Comparison of ENCODE assay signal across 7 cellular contexts in the genomic region with DNA sequence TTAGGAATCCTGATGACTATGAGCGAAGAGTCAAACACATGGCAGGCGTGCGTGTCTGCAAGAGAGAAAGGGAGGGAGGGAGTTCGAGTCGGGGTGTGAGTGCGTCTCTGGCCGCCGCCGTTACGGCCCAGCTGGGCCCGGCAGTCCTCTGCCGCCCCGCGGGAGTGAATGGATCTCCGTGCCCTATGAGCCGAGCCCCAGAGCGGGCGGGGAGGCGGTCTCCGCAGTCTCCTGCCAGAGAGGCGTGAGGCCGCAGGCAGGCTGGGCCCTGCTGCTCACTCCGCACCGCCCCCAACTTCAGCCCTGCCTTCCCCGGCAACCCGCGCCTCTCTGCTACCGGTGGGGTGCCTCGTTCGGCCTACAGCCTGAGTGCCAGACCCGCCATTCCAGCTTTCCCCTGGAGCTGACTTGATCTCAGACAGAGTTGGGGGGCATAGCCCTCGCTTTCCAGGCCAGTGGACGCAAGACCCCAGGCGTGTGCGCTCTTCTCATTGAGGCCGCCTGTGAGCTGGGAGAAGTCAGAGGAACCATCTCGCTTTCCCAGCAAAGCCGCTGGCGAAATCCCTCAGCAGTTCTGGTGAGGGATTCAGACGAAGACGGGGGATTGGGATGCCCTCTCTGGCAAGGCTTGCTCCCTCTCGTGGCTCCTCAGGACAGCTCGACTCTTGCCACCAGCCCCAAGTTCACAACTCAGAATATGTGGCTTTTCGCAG. TPM values are rescaled to one million over a fixed set of nuclear protein-coding genes. Genes with fewer than 3 reads are reported as not detected.
DNase-seq lines count a peak whose midpoint lies in the region; ATAC-seq and TF ChIP-seq lines count a peak whose summit lies in the region.

No MANE protein-coding gene starts in this region.

- no peaks in the 10 kb centered on the region for H3K36me3 ChIP-seq in endodermal cell (ENCODE audit: control insufficient read depth, insufficient read depth, low read length)
- no peaks in the 10 kb centered on the region for H3K36me3 ChIP-seq in lung (ENCODE audit: control insufficient read depth in 2 of 2, insufficient read depth in 2 of 2, low read length in 2 of 2)
- H3K36me3 ChIP-seq in stomach: no peaks in the 10 kb centered on the region

- peak; percentile 38 for DNase-seq in GM13977 (ENCODE audit: low spot score)
- DNase-seq in RPMI8226: peak; percentile 11
- DNase-seq in endodermal cell: peak; percentile 87
- DNase-seq in lung (ENCODE audit: low spot score): peak; percentile 39
- peak; percentile 59 for DNase-seq in stomach
- DNase-seq in amniotic stem cell (lab: John Stamatoyannopoulos, UW): no peak

- no peak for TF ChIP-seq EP300 in stomach (IDR thresholded peaks at IDR 0.05)

- peak overlapping the region; percentile 72 for H3K4me3 Mint-ChIP-seq in endodermal cell

- H3K36me3 Mint-ChIP-seq in endodermal cell (ENCODE audit: low read depth): no peaks in the 10 kb centered on the region

- H3K4me3 ChIP-seq in endodermal cell (ENCODE audit: low read length) (peak overlapping the region; percentile 76), lung (no peak overlapping the region), stomach (peak overlapping the region; percentile 50 to 66 (median 56))

- H3K9ac ChIP-seq in endodermal cell (ENCODE audit: extremely low read depth, low read length, poor library complexity, severe bottlenecking): no peak overlapping the region

- peaks cover 22% of the 10 kb centered on the region for H3K9me3 Mint-ChIP-seq in endodermal cell

- intact Hi-C loops in stomach (cut with DNase I; ENCODE audit: low total_unique reads): no loop called here

- peak overlapping the region; percentile 78 for H3K27ac Mint-ChIP-seq in endodermal cell

- TF ChIP-seq CTCF in GM13977 (IDR thresholded peaks at IDR 0.05; ENCODE audit: extremely low read depth, insufficient read depth, missing control alignments): no peak
- TF ChIP-seq CTCF in endodermal cell (conservative IDR thresholded peaks at IDR 0.05): peak; percentile 69
- TF ChIP-seq CTCF in lung (IDR thresholded peaks at IDR 0.05; ENCODE audit: control extremely low read depth, extremely low read depth): no peak
- TF ChIP-seq CTCF in stomach (IDR thresholded peaks at IDR 0.05): no peak

- H3K27ac ChIP-seq in endodermal cell (ENCODE audit: low read depth, low read length) (peak overlapping the region; percentile 64), lung (ENCODE audit: low read depth in 1 of 2, low read length in 1 of 2) (peak overlapping the region; percentile 3 to 61), stomach (peak overlapping the region; percentile 26 to 90 (median 88))

- H3K4me1 ChIP-seq in endodermal cell (ENCODE audit: control insufficient read depth, insufficient read depth, low read length): no peaks in the 10 kb centered on the region
- no peaks in the 10 kb centered on the region for H3K4me1 ChIP-seq in lung (ENCODE audit: control insufficient read depth in 2 of 2, insufficient read depth in 2 of 2, low read length in 2 of 2)
- peaks cover 0 to 28% (median 17%) of the 10 kb centered on the region in 4 donors for H3K4me1 ChIP-seq in stomach

- TF ChIP-seq POLR2A in stomach (IDR thresholded peaks at IDR 0.05): no peak

- peaks cover 28% of the 10 kb centered on the region for H3K27me3 Mint-ChIP-seq in endodermal cell (ENCODE audit: insufficient read depth)

- peaks cover 11% of the 10 kb centered on the region for H3K4me1 Mint-ChIP-seq in endodermal cell

- in situ Hi-C loops in GM13977 (cut with MboI; ENCODE audit: low pct_unique_long_range_greater_than_20kb, low sequenced_read_pairs, unreplicated experiment): no loop called here

- H3K9me3 ChIP-seq in endodermal cell (ENCODE audit: control insufficient read depth, low read length) (no peaks in the 10 kb centered on the region), lung (ENCODE audit: control insufficient read depth in 2 of 2, insufficient read depth in 1 of 2, low read length in 1 of 2) (peaks cover 0 to 4% of the 10 kb centered on the region in 2 donors), stomach (no peaks in the 10 kb centered on the region)

- ATAC-seq in lung (ENCODE audit: insufficient read depth, low FRiP score) (no peak), HG03565 (IDR thresholded peaks at IDR 0.05; ENCODE audit: unreplicated experiment) (no peak)

- 3% methylated on average over 44 of the region's 44 CpGs; no CpG with 5 or more reads in 1 of the 2 experiments for WGBS in endodermal cell (ENCODE audit: insufficient coverage in 1 of 2, insufficient read length in 1 of 2), 2 experiments
- WGBS in lung, 2 donors: 34 to 36% methylated on average over 19 to 44 of the region's 44 CpGs
- 7 to 40% (median 19%) methylated on average over 20 to 44 of the region's 44 CpGs for WGBS in stomach, 5 donors

- H3K27me3 ChIP-seq in endodermal cell (ENCODE audit: control insufficient read depth, insufficient read depth, low read length, poor library complexity, severe bottlenecking) (no peaks in the 10 kb centered on the region), lung (ENCODE audit: control insufficient read depth, insufficient read depth) (no peaks in the 10 kb centered on the region), stomach (peaks cover 0 to 36% (median 14%) of the 10 kb centered on the region in 3 donors)

RNA-seq across cellular contexts. Expression of a gene that starts 1.4 kb away (rescaled TPM):
- total RNA-seq in endodermal cell (10 to 100 TPM in 1 of 2 donors, 1 to 10 TPM in 1; 9.1 to 11.6 TPM), lung (10 to 100 TPM; 12.1 to 13.4 TPM), stomach (1 to 10 TPM in 2 of 5 donors, under 1 TPM in 2, not detected in 1; 0.29 to 4.4 (median 1.8) TPM)
- polyA plus RNA-seq in endodermal cell (2013, experiment 1 of 2): 71.0 TPM
- polyA plus RNA-seq in endodermal cell (2013, experiment 2 of 2): 68.8 TPM
- polyA plus RNA-seq in lung (1 to 10 TPM; 2.1 to 4.5 TPM), stomach (1 to 10 TPM; 2.3 to 3.8 (median 2.4) TPM)

Comparison
In these comparisons a context has a peak if more than half of its experiments do, and no peak if none do; other contexts are left out.
1. H3K27ac ChIP-seq: peak in every context shown above with its lines; median percentile 88 in stomach; 64 in endodermal cell; 32 in lung.